1 cellular context compared by ENCODE assay signal in the genomic region with DNA sequence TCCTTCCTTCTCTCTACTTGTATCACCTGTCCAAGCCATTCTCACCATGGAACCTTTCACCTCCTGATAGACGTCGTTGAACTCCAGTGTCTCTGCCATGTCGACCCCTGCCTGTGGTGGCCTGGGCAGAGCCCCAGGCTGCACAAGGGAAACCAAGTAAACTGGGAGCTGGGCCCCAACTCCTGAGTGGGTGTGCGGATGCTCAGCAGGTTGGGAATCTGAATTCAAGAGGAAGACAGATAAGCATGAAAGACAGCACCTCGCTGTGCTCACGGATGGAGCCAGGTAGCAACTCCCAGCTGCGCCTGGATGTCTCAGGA.
TF ChIP-seq lines count a peak whose summit lies in the region.

No MANE protein-coding gene starts in this region.

TF ChIP-seq in K562, 482 proteins besides CTCF, POLR2A, EP300 and RAD21:
- TF ChIP-seq YY1 (IDR thresholded peaks at IDR 0.05; ENCODE audit: borderline replicate concordance in 1 of 3, control insufficient read depth in 1 of 3, extremely low read depth in 1 of 3, insufficient read depth in 3 of 3, insufficient read length in 1 of 3, insufficient replicate concordance in 2 of 3, low read depth in 1 of 3, low read length in 2 of 3) (peak in 1 of 3 experiments; percentile 3), CTBP1 (IDR thresholded peaks at IDR 0.05; ENCODE audit: borderline replicate concordance) (peak; percentile 42; the same call in 1 of the 2 replicates)
- TF ChIP-seq, protein P1, sequence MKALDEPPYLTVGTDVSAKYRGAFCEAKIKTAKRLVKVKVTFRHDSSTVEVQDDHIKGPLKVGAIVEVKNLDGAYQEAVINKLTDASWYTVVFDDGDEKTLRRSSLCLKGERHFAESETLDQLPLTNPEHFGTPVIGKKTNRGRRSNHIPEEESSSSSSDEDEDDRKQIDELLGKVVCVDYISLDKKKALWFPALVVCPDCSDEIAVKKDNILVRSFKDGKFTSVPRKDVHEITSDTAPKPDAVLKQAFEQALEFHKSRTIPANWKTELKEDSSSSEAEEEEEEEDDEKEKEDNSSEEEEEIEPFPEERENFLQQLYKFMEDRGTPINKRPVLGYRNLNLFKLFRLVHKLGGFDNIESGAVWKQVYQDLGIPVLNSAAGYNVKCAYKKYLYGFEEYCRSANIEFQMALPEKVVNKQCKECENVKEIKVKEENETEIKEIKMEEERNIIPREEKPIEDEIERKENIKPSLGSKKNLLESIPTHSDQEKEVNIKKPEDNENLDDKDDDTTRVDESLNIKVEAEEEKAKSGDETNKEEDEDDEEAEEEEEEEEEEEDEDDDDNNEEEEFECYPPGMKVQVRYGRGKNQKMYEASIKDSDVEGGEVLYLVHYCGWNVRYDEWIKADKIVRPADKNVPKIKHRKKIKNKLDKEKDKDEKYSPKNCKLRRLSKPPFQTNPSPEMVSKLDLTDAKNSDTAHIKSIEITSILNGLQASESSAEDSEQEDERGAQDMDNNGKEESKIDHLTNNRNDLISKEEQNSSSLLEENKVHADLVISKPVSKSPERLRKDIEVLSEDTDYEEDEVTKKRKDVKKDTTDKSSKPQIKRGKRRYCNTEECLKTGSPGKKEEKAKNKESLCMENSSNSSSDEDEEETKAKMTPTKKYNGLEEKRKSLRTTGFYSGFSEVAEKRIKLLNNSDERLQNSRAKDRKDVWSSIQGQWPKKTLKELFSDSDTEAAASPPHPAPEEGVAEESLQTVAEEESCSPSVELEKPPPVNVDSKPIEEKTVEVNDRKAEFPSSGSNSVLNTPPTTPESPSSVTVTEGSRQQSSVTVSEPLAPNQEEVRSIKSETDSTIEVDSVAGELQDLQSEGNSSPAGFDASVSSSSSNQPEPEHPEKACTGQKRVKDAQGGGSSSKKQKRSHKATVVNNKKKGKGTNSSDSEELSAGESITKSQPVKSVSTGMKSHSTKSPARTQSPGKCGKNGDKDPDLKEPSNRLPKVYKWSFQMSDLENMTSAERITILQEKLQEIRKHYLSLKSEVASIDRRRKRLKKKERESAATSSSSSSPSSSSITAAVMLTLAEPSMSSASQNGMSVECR (CRISPR knock-in tag; IDR thresholded peaks at IDR 0.05): no peak
